16 cellular contexts compared by ENCODE assay signal in the genomic region with DNA sequence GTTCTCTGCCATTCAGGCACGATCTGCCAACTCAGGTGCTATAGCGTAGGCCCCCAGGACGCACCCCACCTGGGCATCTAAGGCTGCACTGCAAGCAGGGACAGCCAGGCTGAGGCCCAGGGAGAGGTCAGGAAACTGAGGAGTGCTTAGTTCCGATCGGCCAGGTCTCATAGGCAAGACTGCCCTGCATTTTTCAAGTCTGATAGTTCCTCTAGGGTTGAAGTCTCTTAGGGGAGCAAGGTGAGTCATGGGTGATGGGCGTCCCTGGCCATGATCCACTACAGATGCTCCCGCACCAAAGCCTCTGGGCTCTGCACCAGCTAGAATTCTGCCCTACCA.
"Had no signal": no experiment of that assay in that cellular context is flagged by ENCODE, and none has a peak within 500 bp of the region (broad histone marks: within the 10 kb centered on the region; RNA-seq: fewer than 3 reads in every experiment).

No MANE protein-coding gene starts in this region.

- H3K27me3 ChIP-seq: ascending aorta had no signal

- H3K27me3 Mint-ChIP-seq: activated CD4-positive, alpha-beta memory T cell treated with anti-CD3 and anti-CD28 coated beads, Interleukin-2, amount 10 ng/mL, durations not matched to agents 7 days and 5 days; activated CD4-positive, alpha-beta T cell treated with anti-CD3 and anti-CD28 coated beads, Interleukin-2, amount 10 ng/mL, durations not matched to agents 7 days and 5 days; brain; central memory CD8-positive, alpha-beta T cell; T-cell had no signal

- H3K4me1 ChIP-seq: ascending aorta had no signal

- H3K9me3 Mint-ChIP-seq: brain; central memory CD8-positive, alpha-beta T cell had no signal

- H3K4me1 Mint-ChIP-seq: activated CD4-positive, alpha-beta memory T cell treated with anti-CD3 and anti-CD28 coated beads, Interleukin-2, amount 10 ng/mL, durations not matched to agents 7 days and 5 days; activated CD4-positive, alpha-beta T cell treated with anti-CD3 and anti-CD28 coated beads, Interleukin-2, amount 10 ng/mL, durations not matched to agents 7 days and 5 days; brain had no signal

- H3K27ac Mint-ChIP-seq: activated CD4-positive, alpha-beta memory T cell treated with anti-CD3 and anti-CD28 coated beads, Interleukin-2, amount 10 ng/mL, durations not matched to agents 7 days and 5 days; activated CD4-positive, alpha-beta T cell treated with anti-CD3 and anti-CD28 coated beads, Interleukin-2, amount 10 ng/mL, durations not matched to agents 7 days and 5 days; activated T-helper 2 cell treated with anti-CD3 and anti-CD28 coated beads, Interferon-gamma antibody, Interleukin-2, Interleukin-4, amounts not matched to agents 10 μg/mL and 5 μg/mL and 100 μg/mL, durations not matched to agents 14 hours and 24 hours and 36 hours; T-cell had no signal

- H3K4me3 ChIP-seq: ascending aorta had no signal

- ATAC-seq: PC-3, T-cell had no signal

- DNase-seq: activated CD4-positive, alpha-beta memory T cell treated with anti-CD3 and anti-CD28 coated beads, Interleukin-2, amount 10 ng/mL, durations not matched to agents 7 days and 5 days; activated CD4-positive, alpha-beta T cell treated with anti-CD3 and anti-CD28 coated beads, Interleukin-2, amount 10 ng/mL, durations not matched to agents 7 days and 5 days; activated CD4-positive, CD25-positive, alpha-beta regulatory T cell; activated naive CD4-positive, alpha-beta T cell treated with anti-CD3 and anti-CD28 coated beads, Interleukin-2, amount 50 U/mL, for 16 hours; activated T-cell treated with anti-CD3 and anti-CD28 coated beads for 4 hours; activated T-cell treated with anti-CD3 and anti-CD28 coated beads, Interleukin-2, amount 50 U/mL, for 48 hours; Kasumi-1; PC-3; SIG-M5; T-helper 2 cell; T1000 had no signal

- H3K27ac ChIP-seq: ascending aorta had no signal

- H3K4me3 Mint-ChIP-seq: activated CD4-positive, alpha-beta memory T cell treated with anti-CD3 and anti-CD28 coated beads, Interleukin-2, amount 10 ng/mL, durations not matched to agents 7 days and 5 days; activated CD4-positive, alpha-beta T cell treated with anti-CD3 and anti-CD28 coated beads, Interleukin-2, amount 10 ng/mL, durations not matched to agents 7 days and 5 days; brain; central memory CD8-positive, alpha-beta T cell; T-cell had no signal

- H3K9me3 ChIP-seq: ascending aorta had no signal
